ENCODE assay signal across 10 cellular contexts in genomic region chr6:110529355-110529754, GRCh38. TPM values are rescaled to one million over a fixed set of nuclear protein-coding genes. Genes with fewer than 3 reads are reported as not detected.
DNase-seq lines count a peak whose midpoint lies in the region; ATAC-seq and TF ChIP-seq lines count a peak whose summit lies in the region.
"Had no signal": no experiment of that assay in that cellular context is flagged by ENCODE, and none has a peak within 500 bp of the region (broad histone marks: within the 10 kb centered on the region; RNA-seq: fewer than 3 reads in every experiment).

No MANE protein-coding gene starts in this region.

- H3K9me3 ChIP-seq in SJCRH30 (replicated peaks), result peaks cover 6% of the 10 kb centered on the region
- no peaks in the 10 kb centered on the region for H3K9me3 ChIP-seq in tibial nerve
- H3K9me3 ChIP-seq in left ventricle myocardium inferior (replicated peaks), result peaks cover under 1% of the 10 kb centered on the region
- H3K9me3 ChIP-seq: ascending aorta had no signal

- TF ChIP-seq CTCF in fibroblast of pulmonary artery (IDR thresholded peaks at IDR 0.05; ENCODE audit: low read length, missing control alignments) (no peak), tibial nerve (IDR thresholded peaks at IDR 0.05) (no peak), left ventricle myocardium inferior (IDR thresholded peaks at IDR 0.05; ENCODE audit: borderline replicate concordance) (no peak)

- intact Hi-C loops in left ventricle myocardium inferior (cut with micrococcal nuclease), result no loop called here

- no peak overlapping the region for H3K27ac Mint-ChIP-seq in activated CD8-positive, alpha-beta memory T cell treated with anti-CD3 and anti-CD28 coated beads, Interleukin-2, amount 10 ng/mL, durations not matched to agents 7 days and 5 days

- peak overlapping the region; percentile 53 for H3K27ac ChIP-seq in SJCRH30
- H3K27ac ChIP-seq in tibial nerve, result peak overlapping the region in 3 of 4 donors; percentile 15 to 85 (median 72)
- no peak overlapping the region for H3K27ac ChIP-seq in left ventricle myocardium inferior (replicated peaks)

- H3K9me3 Mint-ChIP-seq in activated CD8-positive, alpha-beta memory T cell treated with anti-CD3 and anti-CD28 coated beads, Interleukin-2, amount 10 ng/mL, durations not matched to agents 7 days and 5 days (ENCODE audit: low read depth), result no peaks in the 10 kb centered on the region

- H3K36me3 ChIP-seq in SJCRH30 (no peaks in the 10 kb centered on the region), tibial nerve (no peaks in the 10 kb centered on the region), left ventricle myocardium inferior (no peaks in the 10 kb centered on the region)
- H3K36me3 ChIP-seq: ascending aorta had no signal

- 67 to 77% methylated on average over 5 of the region's 5 CpGs for WGBS in tibial nerve, 2 donors

- peaks cover 19% of the 10 kb centered on the region for H3K4me1 Mint-ChIP-seq in activated CD8-positive, alpha-beta memory T cell treated with anti-CD3 and anti-CD28 coated beads, Interleukin-2, amount 10 ng/mL, durations not matched to agents 7 days and 5 days

- TF ChIP-seq POLR2A in tibial nerve (IDR thresholded peaks at IDR 0.05), result no peak

- H3K4me3 ChIP-seq in SJCRH30, result no peak overlapping the region
- no peak overlapping the region for H3K4me3 ChIP-seq in fibroblast of pulmonary artery (replicated peaks; ENCODE audit: low read depth, low read length)
- no peak overlapping the region for H3K4me3 ChIP-seq in tibial nerve
- H3K4me3 ChIP-seq in left ventricle myocardium inferior, result no peak overlapping the region
- H3K4me3 ChIP-seq: ascending aorta had no signal

- H3K27me3 Mint-ChIP-seq in activated CD8-positive, alpha-beta memory T cell treated with anti-CD3 and anti-CD28 coated beads, Interleukin-2, amount 10 ng/mL, durations not matched to agents 7 days and 5 days, result peaks cover 5% of the 10 kb centered on the region

- peak; percentile 47 for ATAC-seq in activated CD8-positive, alpha-beta memory T cell treated with anti-CD3 and anti-CD28 coated beads, Interleukin-2, amount 10 ng/mL, durations not matched to agents 7 days and 5 days
- ATAC-seq in HG03039 (IDR thresholded peaks at IDR 0.05; ENCODE audit: unreplicated experiment), result no peak
- ATAC-seq in HG02798 (IDR thresholded peaks at IDR 0.05; ENCODE audit: poor library complexity, unreplicated experiment), result no peak
- ATAC-seq: HCT116 had no signal

- DNase-seq in activated CD8-positive, alpha-beta memory T cell treated with anti-CD3 and anti-CD28 coated beads, Interleukin-2, amount 10 ng/mL, durations not matched to agents 7 days and 5 days, result no peak
- no peak for DNase-seq in activated CD8-positive, alpha-beta memory T cell treated with anti-CD3 and anti-CD28 coated beads, Interleukin-2, amount 50 U/mL, for 4 hours
- DNase-seq in SJCRH30 (peak; percentile 26 to 60), fibroblast of pulmonary artery (ENCODE audit: low read depth) (peak; percentile 67), tibial nerve (ENCODE audit: low spot score in 2 of 2) (no peak), left ventricle myocardium inferior (no peak)

- no peaks in the 10 kb centered on the region for H3K36me3 Mint-ChIP-seq in activated CD8-positive, alpha-beta memory T cell treated with anti-CD3 and anti-CD28 coated beads, Interleukin-2, amount 10 ng/mL, durations not matched to agents 7 days and 5 days

- peaks cover 36% of the 10 kb centered on the region for H3K4me1 ChIP-seq in SJCRH30
- H3K4me1 ChIP-seq in tibial nerve, result peaks cover 0 to 42% (median 2%) of the 10 kb centered on the region in 4 donors
- H3K4me1 ChIP-seq in left ventricle myocardium inferior, result peaks cover 13% of the 10 kb centered on the region

- H3K27me3 ChIP-seq in SJCRH30 (no peaks in the 10 kb centered on the region), tibial nerve (no peaks in the 10 kb centered on the region), left ventricle myocardium inferior (ENCODE audit: low read depth) (no peaks in the 10 kb centered on the region)
- H3K27me3 ChIP-seq: ascending aorta had no signal

- no peak overlapping the region for H3K4me3 Mint-ChIP-seq in activated CD8-positive, alpha-beta memory T cell treated with anti-CD3 and anti-CD28 coated beads, Interleukin-2, amount 10 ng/mL, durations not matched to agents 7 days and 5 days

- CTCF ChIA-PET in activated CD8-positive, alpha-beta memory T cell treated with anti-CD3 and anti-CD28 coated beads, Interleukin-2, amount 10 ng/mL, durations not matched to agents 7 days and 5 days (lab: Charles Lee), result interaction anchor here (0.8 to 1.7 kb wide), 7 partner anchors 16 to 470 kb away, joined by 3 to 5 read pairs (median 3); partner anchors contain the start of gene CDK19

- TF ChIP-seq EP300 in tibial nerve (IDR thresholded peaks at IDR 0.05), result no peak

RNA-seq across cellular contexts. Expression of gene SLC22A16, which starts 52.9 kb away (rescaled TPM):
- total RNA-seq in activated CD8-positive, alpha-beta memory T cell treated with anti-CD3 and anti-CD28 coated beads, Interleukin-2, amount 10 ng/mL, durations not matched to agents 7 days and 5 days, result not detected
- total RNA-seq in SJCRH30 (2014; rRNA removed; shearing (Covaris generic)), result 0.38 TPM in 1 of 2 replicates, not detected in the other
- not detected for total RNA-seq in tibial nerve
- total RNA-seq in left ventricle myocardium inferior, result not detected
- total RNA-seq: ascending aorta had no signal

Comparison
In these comparisons a context has a peak if more than half of its experiments do, and no peak if none do; other contexts are left out.
1. DNase-seq: peak in SJCRH30 (2 of 2) and fibroblast of pulmonary artery (single experiment); none in activated CD8-positive, alpha-beta memory T cell treated with anti-CD3 and anti-CD28 coated beads, Interleukin-2, amount 10 ng/mL, durations not matched to agents 7 days and 5 days (single experiment), activated CD8-positive, alpha-beta memory T cell treated with anti-CD3 and anti-CD28 coated beads, Interleukin-2, amount 50 U/mL, for 4 hours (single experiment), tibial nerve (0 of 2) and left ventricle myocardium inferior (single experiment).